Comparison of ENCODE assay signal across 10 cellular contexts in the genomic region with DNA sequence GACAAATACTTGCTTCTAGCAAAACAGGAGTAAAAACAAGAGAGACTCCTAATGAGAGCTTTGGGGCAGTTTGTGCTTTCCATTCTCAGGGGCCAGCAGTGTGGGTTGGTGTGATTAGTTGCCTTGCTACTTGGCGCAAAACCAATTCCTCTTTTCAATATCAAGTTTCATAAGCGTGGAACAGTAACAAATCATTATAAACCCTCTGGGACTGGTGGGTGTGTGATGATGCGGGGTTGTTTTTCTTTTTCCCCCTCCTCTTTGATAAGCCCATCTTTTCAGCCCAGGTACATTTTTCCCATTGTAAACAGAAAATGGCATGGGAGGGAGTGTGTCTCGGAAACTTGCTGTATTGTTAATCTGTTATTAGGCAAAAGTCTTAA.
A peak's percentile ranks its signal among the peaks of the same experiment; 100 is the strongest.
DNase-seq lines count a peak whose midpoint lies in the region; ATAC-seq and TF ChIP-seq lines count a peak whose summit lies in the region.
"Had no signal": no experiment of that assay in that cellular context is flagged by ENCODE, and none has a peak within 500 bp of the region (broad histone marks: within the 10 kb centered on the region; RNA-seq: fewer than 3 reads in every experiment).

No MANE protein-coding gene starts in this region.

- no peaks in the 10 kb centered on the region for H3K9me3 Mint-ChIP-seq in CD4-positive, CD25-positive, alpha-beta regulatory T cell
- no peaks in the 10 kb centered on the region for H3K9me3 Mint-ChIP-seq in nephron

- H3K4me1 ChIP-seq in CD4-positive, CD25-positive, alpha-beta regulatory T cell (ENCODE audit: control insufficient read depth, insufficient read depth, low read length, poor library complexity, severe bottlenecking), result no peaks in the 10 kb centered on the region

- H3K36me3 Mint-ChIP-seq in CD4-positive, CD25-positive, alpha-beta regulatory T cell, result no peaks in the 10 kb centered on the region
- no peaks in the 10 kb centered on the region for H3K36me3 Mint-ChIP-seq in nephron (ENCODE audit: low read depth)

- TF ChIP-seq CTCF in nephron (IDR thresholded peaks at IDR 0.05; ENCODE audit: unreplicated experiment in 3 of 3), result no peak

- no peak for DNase-seq in CD4-positive, CD25-positive, alpha-beta regulatory T cell
- DNase-seq in NCI-H1092 (lab: John Stamatoyannopoulos, UW), result peak; percentile 46
- DNase-seq in astrocyte of the hippocampus (ENCODE audit: low read depth, low spot score), result peak; percentile 46
- no peak for DNase-seq in NCI-H345 treated with DMSO at 0.1 percent for 48 hours (lab: John Stamatoyannopoulos, UW; ENCODE audit: unreplicated experiment)
- DNase-seq in GM19238 (ENCODE audit: insufficient read length, low spot score), result no peak
- no peak for DNase-seq in LoVo (ENCODE audit: low spot score)
- DNase-seq in GDM1 (lab: John Stamatoyannopoulos, UW), result no peak
- DNase-seq: mucosa of descending colon had no signal

- H3K27ac ChIP-seq in CD4-positive, CD25-positive, alpha-beta regulatory T cell (ENCODE audit: insufficient read depth, low read length, poor library complexity, severe bottlenecking), result no peak overlapping the region

- no peaks in the 10 kb centered on the region for H3K36me3 ChIP-seq in CD4-positive, CD25-positive, alpha-beta regulatory T cell (ENCODE audit: control insufficient read depth, insufficient read depth, low read length)

- H3K4me3 Mint-ChIP-seq in CD4-positive, CD25-positive, alpha-beta regulatory T cell, result no peak overlapping the region
- peak overlapping the region; percentile 47 to 61 (median 59) for H3K4me3 Mint-ChIP-seq in nephron

- H3K27me3 ChIP-seq in CD4-positive, CD25-positive, alpha-beta regulatory T cell (ENCODE audit: control insufficient read depth, insufficient read depth, low read length), result no peaks in the 10 kb centered on the region

- no peak overlapping the region for H3K4me3 ChIP-seq in CD4-positive, CD25-positive, alpha-beta regulatory T cell (ENCODE audit: low read depth, low read length)
- H3K4me3 ChIP-seq: mucosa of descending colon had no signal

- H3K27me3 Mint-ChIP-seq in CD4-positive, CD25-positive, alpha-beta regulatory T cell, result no peaks in the 10 kb centered on the region
- peaks cover 51% of the 10 kb centered on the region for H3K27me3 Mint-ChIP-seq in nephron (ENCODE audit: low read depth)

- H3K27ac Mint-ChIP-seq in CD4-positive, CD25-positive, alpha-beta regulatory T cell, result peak overlapping the region in 2 of 3 donors; percentile 27 to 75
- peak overlapping the region; percentile 76 to 94 (median 92) for H3K27ac Mint-ChIP-seq in nephron

- no peaks in the 10 kb centered on the region for H3K9me3 ChIP-seq in CD4-positive, CD25-positive, alpha-beta regulatory T cell (ENCODE audit: control insufficient read depth in 2 of 2, low read length in 2 of 2)
- H3K9me3 ChIP-seq: mucosa of descending colon had no signal

- no peak for ATAC-seq in CD4-positive, CD25-positive, alpha-beta regulatory T cell (ENCODE audit: low read depth in 2 of 2)
- ATAC-seq: mucosa of descending colon, Panc1 had no signal

- peaks cover 3 to 22% (median 6%) of the 10 kb centered on the region in 4 donors for H3K4me1 Mint-ChIP-seq in CD4-positive, CD25-positive, alpha-beta regulatory T cell
- peaks cover 41% of the 10 kb centered on the region for H3K4me1 Mint-ChIP-seq in nephron

Comparison
In these comparisons a context has a peak if more than half of its experiments do, and no peak if none do; other contexts are left out.
1. DNase-seq: peak in NCI-H1092 (single experiment) and astrocyte of the hippocampus (single experiment); none in CD4-positive, CD25-positive, alpha-beta regulatory T cell (0 of 3), NCI-H345 treated with DMSO at 0.1 percent for 48 hours (single experiment), GM19238 (single experiment), LoVo (single experiment) and GDM1 (single experiment).
2. H3K4me3 Mint-ChIP-seq: peak in nephron (3 of 3); none in CD4-positive, CD25-positive, alpha-beta regulatory T cell (0 of 4).